18 cellular contexts compared by ENCODE assay signal in genomic region chr9:93040409-93040808, GRCh38. TPM values are rescaled to one million over a fixed set of nuclear protein-coding genes. Genes with fewer than 3 reads are reported as not detected.
DNase-seq lines count a peak whose midpoint lies in the region; ATAC-seq and TF ChIP-seq lines count a peak whose summit lies in the region.
"Had no signal": no experiment of that assay in that cellular context is flagged by ENCODE, and none has a peak within 500 bp of the region (broad histone marks: within the 10 kb centered on the region; RNA-seq: fewer than 3 reads in every experiment).

No MANE protein-coding gene starts in this region.

- H3K4me3 ChIP-seq in HL-60 (replicated peaks; ENCODE audit: insufficient read depth, low read length): no peak overlapping the region
- no peak overlapping the region for H3K4me3 ChIP-seq in mucosa of descending colon
- H3K4me3 ChIP-seq: PC-9 had no signal

- H3K27ac ChIP-seq in HL-60 (replicated peaks): peak overlapping the region; percentile 40; the same call in 1 of the 2 replicates
- H3K27ac ChIP-seq: PC-9, RWPE1 had no signal

- H3K4me1 Mint-ChIP-seq in activated naive CD8-positive, alpha-beta T cell (ENCODE audit: low read depth): peaks cover 66% of the 10 kb centered on the region
- peaks cover 47% of the 10 kb centered on the region for H3K4me1 Mint-ChIP-seq in activated naive CD8-positive, alpha-beta T cell treated with anti-CD3 and anti-CD28 coated beads, Interleukin-2, amount 50 U/mL, for 24 hours
- peaks cover 87% of the 10 kb centered on the region for H3K4me1 Mint-ChIP-seq in dendritic cell treated with granulocyte-macrophage colony-stimulating factor and Interleukin-4, amounts not matched to agents 40 ng/mL and 50 ng/mL, for 4 days (ENCODE audit: low read depth)
- peaks cover 64% of the 10 kb centered on the region for H3K4me1 Mint-ChIP-seq in stimulated activated effector memory CD8-positive, alpha-beta T cell treated with anti-CD3 and anti-CD28 coated beads, Interleukin-12 subunit alpha, Interleukin-12 subunit beta, amount 100 ng/mL, for 72 hours

- no peak for DNase-seq in activated naive CD8-positive, alpha-beta T cell treated with anti-CD3 and anti-CD28 coated beads, Interleukin-2, amount 50 U/mL, for 24 hours
- no peak for DNase-seq in HL-60 (ENCODE audit: low read depth in 1 of 2, low spot score in 1 of 2)
- no peak for DNase-seq in stimulated activated effector memory CD8-positive, alpha-beta T cell treated with anti-CD3 and anti-CD28 coated beads, Interleukin-12 subunit alpha, Interleukin-12 subunit beta, amount 100 ng/mL, for 72 hours (ENCODE audit: low spot score in 2 of 2)
- DNase-seq in mucosa of descending colon: no peak
- DNase-seq in mesenteric fat pad (ENCODE audit: low spot score): no peak
- no peak for DNase-seq in putamen (ENCODE audit: low spot score)
- DNase-seq: Calu3, NCI-H1105 treated with DMSO at 0.1 percent for 48 hours, NCI-H2029 treated with DMSO at 0.1 percent for 48 hours, NCI-H226, NCI-H510A treated with DMSO at 0.1 percent for 48 hours, NCI-H748 treated with DMSO at 0.1 percent for 48 hours, PC-9, SHP77 treated with DMSO at 0.1 percent for 48 hours had no signal

- ATAC-seq in activated naive CD8-positive, alpha-beta T cell treated with anti-CD3 and anti-CD28 coated beads, Interleukin-2, amount 50 U/mL, for 24 hours: no peak
- ATAC-seq in stimulated activated effector memory CD8-positive, alpha-beta T cell treated with anti-CD3 and anti-CD28 coated beads, Interleukin-12 subunit alpha, Interleukin-12 subunit beta, amount 100 ng/mL, for 72 hours: no peak
- no peak for ATAC-seq in mucosa of descending colon

- intact Hi-C loops in dendritic cell treated with granulocyte-macrophage colony-stimulating factor and Interleukin-4, amounts not matched to agents 40 ng/mL and 50 ng/mL, for 4 days (cut with micrococcal nuclease): no loop called here
- intact Hi-C loops in mucosa of descending colon (cut with DNase I, micrococcal nuclease): no loop called here

- H3K9me3 ChIP-seq in mucosa of descending colon: no peaks in the 10 kb centered on the region

- H3K4me3 Mint-ChIP-seq in activated naive CD8-positive, alpha-beta T cell: no peak overlapping the region
- no peak overlapping the region for H3K4me3 Mint-ChIP-seq in activated naive CD8-positive, alpha-beta T cell treated with anti-CD3 and anti-CD28 coated beads, Interleukin-2, amount 50 U/mL, for 24 hours
- no peak overlapping the region for H3K4me3 Mint-ChIP-seq in dendritic cell treated with granulocyte-macrophage colony-stimulating factor and Interleukin-4, amounts not matched to agents 40 ng/mL and 50 ng/mL, for 4 days
- no peak overlapping the region for H3K4me3 Mint-ChIP-seq in stimulated activated effector memory CD8-positive, alpha-beta T cell treated with anti-CD3 and anti-CD28 coated beads, Interleukin-12 subunit alpha, Interleukin-12 subunit beta, amount 100 ng/mL, for 72 hours

- H3K9me3 Mint-ChIP-seq in activated naive CD8-positive, alpha-beta T cell (ENCODE audit: low read depth): no peaks in the 10 kb centered on the region
- peaks cover 9% of the 10 kb centered on the region for H3K9me3 Mint-ChIP-seq in activated naive CD8-positive, alpha-beta T cell treated with anti-CD3 and anti-CD28 coated beads, Interleukin-2, amount 50 U/mL, for 24 hours
- no peaks in the 10 kb centered on the region for H3K9me3 Mint-ChIP-seq in dendritic cell treated with granulocyte-macrophage colony-stimulating factor and Interleukin-4, amounts not matched to agents 40 ng/mL and 50 ng/mL, for 4 days
- H3K9me3 Mint-ChIP-seq in stimulated activated effector memory CD8-positive, alpha-beta T cell treated with anti-CD3 and anti-CD28 coated beads, Interleukin-12 subunit alpha, Interleukin-12 subunit beta, amount 100 ng/mL, for 72 hours: no peaks in the 10 kb centered on the region

- H3K27me3 Mint-ChIP-seq in activated naive CD8-positive, alpha-beta T cell: no peaks in the 10 kb centered on the region
- H3K27me3 Mint-ChIP-seq in activated naive CD8-positive, alpha-beta T cell treated with anti-CD3 and anti-CD28 coated beads, Interleukin-2, amount 50 U/mL, for 24 hours: no peaks in the 10 kb centered on the region
- peaks cover 7% of the 10 kb centered on the region for H3K27me3 Mint-ChIP-seq in dendritic cell treated with granulocyte-macrophage colony-stimulating factor and Interleukin-4, amounts not matched to agents 40 ng/mL and 50 ng/mL, for 4 days

- no peaks in the 10 kb centered on the region for H3K4me1 ChIP-seq in mucosa of descending colon (ENCODE audit: low read depth)

- no peaks in the 10 kb centered on the region for H3K36me3 ChIP-seq in mucosa of descending colon (ENCODE audit: low read depth)

- no peaks in the 10 kb centered on the region for H3K27me3 ChIP-seq in HL-60 (ENCODE audit: insufficient read depth, poor library complexity, severe bottlenecking)

- TF ChIP-seq CTCF in HL-60 (IDR thresholded peaks at IDR 0.05; ENCODE audit: insufficient read depth, low read length): no peak
- no peak for TF ChIP-seq CTCF in mucosa of descending colon (IDR thresholded peaks at IDR 0.05)

- no peaks in the 10 kb centered on the region for H3K36me3 Mint-ChIP-seq in activated naive CD8-positive, alpha-beta T cell
- H3K36me3 Mint-ChIP-seq in activated naive CD8-positive, alpha-beta T cell treated with anti-CD3 and anti-CD28 coated beads, Interleukin-2, amount 50 U/mL, for 24 hours (ENCODE audit: low read depth): peaks cover 2% of the 10 kb centered on the region
- H3K36me3 Mint-ChIP-seq in dendritic cell treated with granulocyte-macrophage colony-stimulating factor and Interleukin-4, amounts not matched to agents 40 ng/mL and 50 ng/mL, for 4 days (ENCODE audit: low read depth): peaks cover 26% of the 10 kb centered on the region
- H3K36me3 Mint-ChIP-seq in stimulated activated effector memory CD8-positive, alpha-beta T cell treated with anti-CD3 and anti-CD28 coated beads, Interleukin-12 subunit alpha, Interleukin-12 subunit beta, amount 100 ng/mL, for 72 hours: peaks cover 42% of the 10 kb centered on the region

- H3K27ac Mint-ChIP-seq in activated naive CD8-positive, alpha-beta T cell: peak overlapping the region; percentile 64
- H3K27ac Mint-ChIP-seq in activated naive CD8-positive, alpha-beta T cell treated with anti-CD3 and anti-CD28 coated beads, Interleukin-2, amount 50 U/mL, for 24 hours: no peak overlapping the region
- H3K27ac Mint-ChIP-seq in dendritic cell treated with granulocyte-macrophage colony-stimulating factor and Interleukin-4, amounts not matched to agents 40 ng/mL and 50 ng/mL, for 4 days: peak overlapping the region; percentile 37
- H3K27ac Mint-ChIP-seq in stimulated activated effector memory CD8-positive, alpha-beta T cell treated with anti-CD3 and anti-CD28 coated beads, Interleukin-12 subunit alpha, Interleukin-12 subunit beta, amount 100 ng/mL, for 72 hours: peak overlapping the region; percentile 83

RNA-seq across cellular contexts. Expression of gene SUSD3, which starts 18.1 kb away (rescaled TPM):
- total RNA-seq in mucosa of descending colon (1 to 10 TPM; 1.2 to 2.5 (median 1.8) TPM), mesenteric fat pad (2.0 TPM)
- total RNA-seq: H4 had no signal

RNA-seq across cellular contexts. Expression of gene CARD19, which starts 55.6 kb away (rescaled TPM):
- 10 to 100 TPM; 39.1 to 47.8 (median 44.2) TPM for total RNA-seq in mucosa of descending colon
- total RNA-seq in mesenteric fat pad: 38.9 TPM
